In the genomic region with DNA sequence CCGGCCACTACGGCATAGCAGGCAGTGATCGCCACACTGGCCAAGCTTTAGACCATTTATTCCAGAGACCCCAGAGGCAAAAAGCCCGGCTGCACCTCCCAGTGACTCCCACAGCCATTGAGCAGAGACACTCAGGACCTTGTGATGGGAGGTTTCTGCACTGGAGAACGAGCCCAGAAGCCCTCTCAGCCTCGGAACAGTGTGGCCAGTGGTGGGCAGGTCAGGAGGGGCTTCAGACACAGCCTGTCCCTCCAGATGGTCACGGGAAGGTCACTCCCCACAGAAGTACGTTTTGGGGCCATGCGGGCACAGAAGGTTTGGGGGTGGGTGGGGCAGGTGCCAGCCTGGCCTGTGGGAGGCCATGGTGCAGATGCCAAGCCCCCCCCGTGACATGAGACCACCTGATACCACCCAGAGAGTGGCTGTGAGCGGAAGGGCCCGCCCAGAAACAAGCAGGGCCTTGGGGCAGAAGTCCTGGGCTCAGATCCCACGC, we compare ENCODE assay signal across 21 cellular contexts. TPM values are rescaled to one million over a fixed set of nuclear protein-coding genes. Genes with fewer than 3 reads are reported as not detected.
DNase-seq lines count a peak whose midpoint lies in the region; ATAC-seq and TF ChIP-seq lines count a peak whose summit lies in the region.
"Had no signal": no experiment of that assay in that cellular context is flagged by ENCODE, and none has a peak within 500 bp of the region (broad histone marks: within the 10 kb centered on the region; RNA-seq: fewer than 3 reads in every experiment).

No MANE protein-coding gene starts in this region.

- peak; percentile 11 for DNase-seq in activated CD4-positive, CD25-positive, alpha-beta regulatory T cell treated with anti-CD3 and anti-CD28 coated beads, Interleukin-2, amount 50 U/mL, for 72 hours
- DNase-seq in right atrium auricular region (ENCODE audit: low spot score) (no peak), osteoblast (ENCODE audit: insufficient read length, low spot score, missing footprints) (peak; percentile 46), upper lobe of right lung (no peak), DMS53 (lab: John Stamatoyannopoulos, UW) (no peak), SHP77 treated with DMSO at 0.1 percent for 48 hours (lab: John Stamatoyannopoulos, UW) (no peak)
- DNase-seq: 8988T; activated naive CD8-positive, alpha-beta T cell treated with anti-CD3 and anti-CD28 coated beads for 36 hours; activated T-cell treated with anti-CD3 and anti-CD28 coated beads, Interleukin-2, amount 50 U/mL, for 4 hours; Kasumi-1; NCI-H2171 treated with DMSO at 0.1 percent for 48 hours; occipital lobe; thyroid gland had no signal

- no peaks in the 10 kb centered on the region for H4K20me1 ChIP-seq in osteoblast (ENCODE audit: insufficient read depth, low read length)
- H4K20me1 ChIP-seq: BLaER1 treated with 17β-estradiol and CSF1 and Interleukin-3, amounts not matched to agents 10 nM and 100 nM had no signal

- H3K27me3 ChIP-seq in right atrium auricular region (no peaks in the 10 kb centered on the region), osteoblast (ENCODE audit: insufficient read depth, low read length) (no peaks in the 10 kb centered on the region), upper lobe of right lung (no peaks in the 10 kb centered on the region)
- H3K27me3 ChIP-seq: BLaER1 treated with 17β-estradiol and CSF1 and Interleukin-3, amounts not matched to agents 10 nM and 100 nM; breast epithelium; dorsolateral prefrontal cortex; Peyer's patch; thyroid gland had no signal

- peaks cover 0 to 12% of the 10 kb centered on the region in 2 donors for H3K4me1 ChIP-seq in right atrium auricular region
- no peaks in the 10 kb centered on the region for H3K4me1 ChIP-seq in osteoblast (ENCODE audit: insufficient read depth, low read length)
- no peaks in the 10 kb centered on the region for H3K4me1 ChIP-seq in upper lobe of right lung
- H3K4me1 ChIP-seq: breast epithelium, thyroid gland had no signal

- H3K27ac ChIP-seq in right atrium auricular region (peak overlapping the region; percentile 64), osteoblast (ENCODE audit: low read depth, low read length) (no peak overlapping the region), upper lobe of right lung (peak overlapping the region; percentile 66)
- H3K27ac ChIP-seq: BLaER1 treated with 17β-estradiol and CSF1 and Interleukin-3, amounts not matched to agents 10 nM and 100 nM; thyroid gland had no signal

- intact Hi-C loops in upper lobe of right lung (cut with DNase I), result no loop called here

- TF ChIP-seq CTCF in right atrium auricular region (IDR thresholded peaks at IDR 0.05) (no peak), osteoblast (IDR thresholded peaks at IDR 0.05; ENCODE audit: extremely low read depth, low read depth, low read length) (no peak), upper lobe of right lung (IDR thresholded peaks at IDR 0.05) (no peak)

- H2AFZ ChIP-seq in osteoblast (ENCODE audit: low read length), result no peak overlapping the region

- H3K4me3 ChIP-seq in right atrium auricular region (peak overlapping the region in 1 of 2 donors; percentile 42), osteoblast (ENCODE audit: insufficient read depth, low read length) (no peak overlapping the region), upper lobe of right lung (peak overlapping the region; percentile 38)
- H3K4me3 ChIP-seq: BLaER1 treated with 17β-estradiol and CSF1 and Interleukin-3, amounts not matched to agents 10 nM and 100 nM; thyroid gland had no signal

- no peaks in the 10 kb centered on the region for H3K9me3 ChIP-seq in right atrium auricular region
- no peaks in the 10 kb centered on the region for H3K9me3 ChIP-seq in osteoblast (ENCODE audit: low read depth, low read length)
- H3K9me3 ChIP-seq in upper lobe of right lung, result no peaks in the 10 kb centered on the region
- H3K9me3 ChIP-seq: BLaER1 treated with 17β-estradiol and CSF1 and Interleukin-3, amounts not matched to agents 10 nM and 100 nM; breast epithelium; Peyer's patch; thyroid gland had no signal

- H3K79me2 ChIP-seq in osteoblast (ENCODE audit: insufficient read depth, low read length), result no peaks in the 10 kb centered on the region

- H3K36me3 ChIP-seq in right atrium auricular region, result no peaks in the 10 kb centered on the region
- no peaks in the 10 kb centered on the region for H3K36me3 ChIP-seq in osteoblast (ENCODE audit: insufficient read depth, low read length)
- no peaks in the 10 kb centered on the region for H3K36me3 ChIP-seq in upper lobe of right lung
- H3K36me3 ChIP-seq: BLaER1 treated with 17β-estradiol and CSF1 and Interleukin-3, amounts not matched to agents 10 nM and 100 nM; breast epithelium; Peyer's patch; thyroid gland had no signal

- ATAC-seq in activated CD4-positive, CD25-positive, alpha-beta regulatory T cell treated with anti-CD3 and anti-CD28 coated beads, Interleukin-2, amount 50 U/mL, for 24 hours, result no peak
- no peak for ATAC-seq in upper lobe of right lung
- ATAC-seq in GM18870 (IDR thresholded peaks at IDR 0.05; ENCODE audit: unreplicated experiment), result no peak
- ATAC-seq: activated T-cell treated with anti-CD3 and anti-CD28 coated beads, Interleukin-2, amount 50 U/mL, for 4 hours had no signal

- no peak overlapping the region for H3K4me2 ChIP-seq in osteoblast (ENCODE audit: insufficient read depth, low read length)
- H3K4me2 ChIP-seq: BLaER1 treated with 17β-estradiol and CSF1 and Interleukin-3, amounts not matched to agents 10 nM and 100 nM had no signal

RNA-seq across cellular contexts. Expression of gene F10, which starts 0.6 kb away (rescaled TPM):
- total RNA-seq in right atrium auricular region (10 to 100 TPM; 21.9 to 27.5 TPM), osteoblast (0.29 TPM in 1 of 2 replicates, not detected in the other), upper lobe of right lung (7.9 TPM)
- total RNA-seq: activated naive CD8-positive, alpha-beta T cell treated with anti-CD3 and anti-CD28 coated beads for 36 hours; activated T-cell treated with anti-CD3 and anti-CD28 coated beads, Interleukin-2, amount 50 U/mL, for 4 hours had no signal

RNA-seq across cellular contexts. Expression of gene F7, which starts 16.4 kb away (rescaled TPM):
- total RNA-seq in right atrium auricular region (under 1 TPM in 1 of 2 donors, not detected in 1; 0.20 TPM), osteoblast (under 0.01 TPM in 1 of 2 replicates, not detected in the other), upper lobe of right lung (0.61 TPM)
- total RNA-seq: thyroid gland had no signal

RNA-seq across cellular contexts. Expression of gene PROZ, which starts 36.5 kb away (rescaled TPM):
- total RNA-seq in right atrium auricular region (not detected), osteoblast (not detected in 2 replicates), upper lobe of right lung (not detected)
- total RNA-seq: activated T-cell treated with anti-CD3 and anti-CD28 coated beads, Interleukin-2, amount 50 U/mL, for 4 hours; breast epithelium; kidney epithelial cell; mucosa of gallbladder; occipital lobe; thyroid gland had no signal

Comparison
In these comparisons a context has a peak if more than half of its experiments do, and no peak if none do; other contexts are left out.
1. DNase-seq: peak in activated CD4-positive, CD25-positive, alpha-beta regulatory T cell treated with anti-CD3 and anti-CD28 coated beads, Interleukin-2, amount 50 U/mL, for 72 hours (single experiment) and osteoblast (single experiment); none in right atrium auricular region (single experiment), upper lobe of right lung (single experiment), DMS53 (single experiment) and SHP77 treated with DMSO at 0.1 percent for 48 hours (single experiment).